14 cellular contexts compared by ENCODE assay signal in the genomic region with DNA sequence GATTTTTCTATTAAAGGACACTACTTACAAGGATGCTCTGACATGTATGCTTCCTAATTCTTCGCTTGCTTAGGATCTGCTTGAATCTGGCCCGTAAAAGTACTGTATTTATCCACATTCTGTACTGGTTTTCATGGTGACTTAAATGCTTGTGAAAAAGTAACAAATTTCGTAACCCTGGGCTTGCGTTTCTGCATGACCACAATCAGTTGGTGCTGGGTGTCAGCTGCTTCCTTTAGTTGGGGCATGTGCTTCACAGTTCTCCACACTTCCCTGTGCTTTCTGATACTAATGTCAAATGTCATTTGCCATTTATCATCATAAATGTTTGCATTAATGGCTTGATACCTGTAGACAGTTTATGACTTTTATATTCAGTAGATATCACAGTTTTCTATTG.
DNase-seq lines count a peak whose midpoint lies in the region; ATAC-seq and TF ChIP-seq lines count a peak whose summit lies in the region.
"Had no signal": no experiment of that assay in that cellular context is flagged by ENCODE, and none has a peak within 500 bp of the region (broad histone marks: within the 10 kb centered on the region; RNA-seq: fewer than 3 reads in every experiment).

No MANE protein-coding gene starts in this region.

- no peak for TF ChIP-seq CTCF in RWPE1 (conservative IDR thresholded peaks at IDR 0.05; ENCODE audit: low read depth)

- POLR2A ChIA-PET in RWPE1 (lab: Yijun Ruan, JAX; ENCODE audit: low non-redundant PET): no interaction called here

- H3K27ac ChIP-seq in RWPE1: no peak overlapping the region
- H3K27ac ChIP-seq: psoas muscle, VCaP had no signal

- peaks cover 7% of the 10 kb centered on the region for H3K4me1 Mint-ChIP-seq in activated CD8-positive, alpha-beta memory T cell treated with anti-CD3 and anti-CD28 coated beads, Interleukin-2, amount 10 ng/mL, durations not matched to agents 7 days and 5 days

- H3K9me3 Mint-ChIP-seq in activated CD8-positive, alpha-beta memory T cell treated with anti-CD3 and anti-CD28 coated beads, Interleukin-2, amount 10 ng/mL, durations not matched to agents 7 days and 5 days (ENCODE audit: low read depth): no peaks in the 10 kb centered on the region
- H3K9me3 Mint-ChIP-seq: immature natural killer cell had no signal

- no peak overlapping the region for H3K4me3 Mint-ChIP-seq in activated CD8-positive, alpha-beta memory T cell treated with anti-CD3 and anti-CD28 coated beads, Interleukin-2, amount 10 ng/mL, durations not matched to agents 7 days and 5 days
- H3K4me3 Mint-ChIP-seq: immature natural killer cell had no signal

- no peaks in the 10 kb centered on the region for H3K27me3 Mint-ChIP-seq in activated CD8-positive, alpha-beta memory T cell treated with anti-CD3 and anti-CD28 coated beads, Interleukin-2, amount 10 ng/mL, durations not matched to agents 7 days and 5 days

- H3K36me3 Mint-ChIP-seq in activated CD8-positive, alpha-beta memory T cell treated with anti-CD3 and anti-CD28 coated beads, Interleukin-2, amount 10 ng/mL, durations not matched to agents 7 days and 5 days: peaks cover 4% of the 10 kb centered on the region
- H3K36me3 Mint-ChIP-seq: immature natural killer cell had no signal

- ATAC-seq in GM19452 (IDR thresholded peaks at IDR 0.05; ENCODE audit: unreplicated experiment): peak; percentile 40
- peak; percentile 43 for ATAC-seq in HG03196 (IDR thresholded peaks at IDR 0.05; ENCODE audit: unreplicated experiment)
- ATAC-seq in activated CD8-positive, alpha-beta memory T cell treated with anti-CD3 and anti-CD28 coated beads, Interleukin-2, amount 10 ng/mL, durations not matched to agents 7 days and 5 days: no peak
- ATAC-seq: psoas muscle had no signal

- DNase-seq in SIG-M5 treated with dmso at 0.1 percent for 504 hours (lab: John Stamatoyannopoulos, UW; ENCODE audit: unreplicated experiment) (peak; percentile 94), myocyte (ENCODE audit: low read depth) (peak; percentile 49), NCI-H1694 (lab: John Stamatoyannopoulos, UW) (no peak), Ammon's horn (ENCODE audit: low spot score) (no peak), RWPE1 (ENCODE audit: low spot score) (no peak)
- no peak for DNase-seq in activated CD8-positive, alpha-beta memory T cell treated with anti-CD3 and anti-CD28 coated beads, Interleukin-2, amount 10 ng/mL, durations not matched to agents 7 days and 5 days
- DNase-seq: activated gamma-delta T cell; effector CD8-positive, alpha-beta T cell; NCI-H345; psoas muscle had no signal

- no peak overlapping the region for H3K27ac Mint-ChIP-seq in activated CD8-positive, alpha-beta memory T cell treated with anti-CD3 and anti-CD28 coated beads, Interleukin-2, amount 10 ng/mL, durations not matched to agents 7 days and 5 days

- CTCF ChIA-PET in activated CD8-positive, alpha-beta memory T cell treated with anti-CD3 and anti-CD28 coated beads, Interleukin-2, amount 10 ng/mL, durations not matched to agents 7 days and 5 days (lab: Charles Lee): no interaction called here
- CTCF ChIA-PET in RWPE1 (lab: Yijun Ruan, JAX): interaction anchor here (0.7 kb wide), 1 partner anchor 592 kb away, joined by 4 read pairs; no protein-coding TSS in a partner anchor

Comparison
In these comparisons a context has a peak if more than half of its experiments do, and no peak if none do; other contexts are left out.
1. DNase-seq: peak in SIG-M5 treated with dmso at 0.1 percent for 504 hours (single experiment) and myocyte (single experiment); none in NCI-H1694 (single experiment), Ammon's horn (single experiment), activated CD8-positive, alpha-beta memory T cell treated with anti-CD3 and anti-CD28 coated beads, Interleukin-2, amount 10 ng/mL, durations not matched to agents 7 days and 5 days (single experiment) and RWPE1 (single experiment).